Comparison of ENCODE assay signal across 31 cellular contexts in the genomic region with DNA sequence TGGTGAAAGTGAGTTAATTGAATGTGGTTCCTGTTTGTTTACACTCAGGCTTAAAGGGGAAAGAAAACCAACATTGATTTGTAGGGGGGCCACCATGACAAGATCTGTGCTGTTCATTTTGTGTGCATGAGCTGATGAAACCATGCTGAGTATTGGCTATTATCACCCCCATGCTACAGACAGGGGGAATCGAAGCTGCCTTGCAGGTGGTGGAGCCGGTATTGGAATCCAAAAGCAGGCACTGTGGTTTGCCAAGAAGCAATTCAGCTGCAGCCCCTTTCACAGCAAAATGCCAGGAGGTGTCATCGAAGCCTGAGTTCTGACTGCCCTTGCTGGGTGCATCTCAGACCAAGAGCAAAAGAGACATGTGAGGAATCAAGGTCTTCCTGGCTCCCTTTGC.
"Had no signal": no experiment of that assay in that cellular context is flagged by ENCODE, and none has a peak within 500 bp of the region (broad histone marks: within the 10 kb centered on the region; RNA-seq: fewer than 3 reads in every experiment).

No MANE protein-coding gene starts in this region.

- H3K36me3 ChIP-seq: adrenal gland had no signal

- H3K4me1 ChIP-seq: adrenal gland had no signal

- H3K27ac ChIP-seq: adrenal gland, VCaP had no signal

- H3K9me3 Mint-ChIP-seq: activated CD4-positive, alpha-beta memory T cell treated with anti-CD3 and anti-CD28 coated beads, Interleukin-2, amount 10 ng/mL, durations not matched to agents 7 days and 5 days; activated T-helper 17 cell treated with anti-CD3 and anti-CD28 coated beads, Interleukin-2, amount 50 U/mL, for 72 hours had no signal

- H3K4me3 ChIP-seq: adrenal gland had no signal

- H3K9me3 ChIP-seq: adrenal gland had no signal

- H3K27me3 Mint-ChIP-seq: activated CD4-positive, alpha-beta memory T cell treated with anti-CD3 and anti-CD28 coated beads, Interleukin-2, amount 10 ng/mL, durations not matched to agents 7 days and 5 days; activated CD8-positive, alpha-beta memory T cell treated with anti-CD3 and anti-CD28 coated beads, Interleukin-2, amount 10 ng/mL, durations not matched to agents 7 days and 5 days; activated naive CD8-positive, alpha-beta T cell treated with anti-CD3 and anti-CD28 coated beads, Interleukin-2, amount 10 ng/mL, durations not matched to agents 7 days and 5 days; activated T-helper 17 cell treated with anti-CD3 and anti-CD28 coated beads, Interleukin-2, amount 50 U/mL, for 72 hours had no signal

- DNase-seq: activated B cell treated with CpG ODN at 0.5 μM for 24 hours; activated CD4-positive, alpha-beta memory T cell treated with anti-CD3 and anti-CD28 coated beads, Interleukin-2, amount 10 ng/mL, durations not matched to agents 7 days and 5 days; activated CD4-positive, alpha-beta T cell treated with anti-CD3 and anti-CD28 coated beads for 4 hours; activated CD4-positive, CD25-positive, alpha-beta regulatory T cell treated with anti-CD3 and anti-CD28 coated beads, Interleukin-2, amount 50 U/mL, for 72 hours; activated CD8-positive, alpha-beta memory T cell treated with anti-CD3 and anti-CD28 coated beads for 24 hours; activated CD8-positive, alpha-beta memory T cell treated with anti-CD3 and anti-CD28 coated beads, Interleukin-2, amount 10 ng/mL, durations not matched to agents 7 days and 5 days; activated CD8-positive, alpha-beta memory T cell treated with anti-CD3 and anti-CD28 coated beads, Interleukin-2, amount 50 U/mL, for 48 hours; activated effector memory CD4-positive, alpha-beta T cell treated with anti-CD3 and anti-CD28 coated beads, Interleukin-2, amount 50 U/mL, for 16 hours; activated naive CD4-positive, alpha-beta T cell; activated naive CD4-positive, alpha-beta T cell treated with anti-CD3 and anti-CD28 coated beads, Interleukin-2, amount 50 U/mL, for 16 hours; activated naive CD8-positive, alpha-beta T cell treated with anti-CD3 and anti-CD28 coated beads, Interleukin-2, amount 10 ng/mL, durations not matched to agents 7 days and 5 days; activated T-cell treated with anti-CD3 and anti-CD28 coated beads, Interleukin-2, amount 50 U/mL, for 48 hours; adrenal gland; caudate nucleus; cerebellar nuclear complex; KG1; NCI-H1105; NCI-H1417 treated with DMSO at 0.1 percent for 48 hours; NCI-H1694 treated with DMSO at 0.1 percent for 48 hours; NCI-H2029; NCI-H345; NCI-H524 treated with DMSO at 0.1 percent for 48 hours; OCI-M1; SHP77 treated with DMSO at 0.1 percent for 48 hours; T-helper 1 cell; T-helper 2 cell; T-helper 9 cell had no signal

- H3K4me3 Mint-ChIP-seq: activated B cell treated with CpG ODN at 0.5 μM for 24 hours; activated CD4-positive, alpha-beta memory T cell treated with anti-CD3 and anti-CD28 coated beads, Interleukin-2, amount 10 ng/mL, durations not matched to agents 7 days and 5 days; activated CD8-positive, alpha-beta memory T cell treated with anti-CD3 and anti-CD28 coated beads, Interleukin-2, amount 10 ng/mL, durations not matched to agents 7 days and 5 days; activated naive CD8-positive, alpha-beta T cell treated with anti-CD3 and anti-CD28 coated beads, Interleukin-2, amount 10 ng/mL, durations not matched to agents 7 days and 5 days; activated T-helper 17 cell treated with anti-CD3 and anti-CD28 coated beads, Interleukin-2, amount 50 U/mL, for 72 hours; brain had no signal

- ATAC-seq: activated CD8-positive, alpha-beta memory T cell treated with anti-CD3 and anti-CD28 coated beads, Interleukin-2, amount 10 ng/mL, durations not matched to agents 7 days and 5 days; activated T-helper 17 cell treated with anti-CD3 and anti-CD28 coated beads, Interleukin-2, amount 50 U/mL, for 72 hours; SK-N-SH treated with all-trans-retinoic acid at 6 μM for 48 hours had no signal

- H3K27me3 ChIP-seq: adrenal gland had no signal

- H3K27ac Mint-ChIP-seq: activated B cell treated with CpG ODN at 0.5 μM for 24 hours; activated CD4-positive, alpha-beta memory T cell treated with anti-CD3 and anti-CD28 coated beads, Interleukin-2, amount 10 ng/mL, durations not matched to agents 7 days and 5 days; activated CD8-positive, alpha-beta memory T cell treated with anti-CD3 and anti-CD28 coated beads, Interleukin-2, amount 10 ng/mL, durations not matched to agents 7 days and 5 days; activated naive CD8-positive, alpha-beta T cell treated with anti-CD3 and anti-CD28 coated beads, Interleukin-2, amount 10 ng/mL, durations not matched to agents 7 days and 5 days; activated T-helper 17 cell treated with anti-CD3 and anti-CD28 coated beads, Interleukin-2, amount 50 U/mL, for 72 hours; brain had no signal

- H3K4me1 Mint-ChIP-seq: activated CD4-positive, alpha-beta memory T cell treated with anti-CD3 and anti-CD28 coated beads, Interleukin-2, amount 10 ng/mL, durations not matched to agents 7 days and 5 days had no signal

- H3K36me3 Mint-ChIP-seq: activated CD8-positive, alpha-beta memory T cell treated with anti-CD3 and anti-CD28 coated beads, Interleukin-2, amount 10 ng/mL, durations not matched to agents 7 days and 5 days; brain had no signal
